Comparison of ENCODE assay signal across 1 cellular context in the genomic region with DNA sequence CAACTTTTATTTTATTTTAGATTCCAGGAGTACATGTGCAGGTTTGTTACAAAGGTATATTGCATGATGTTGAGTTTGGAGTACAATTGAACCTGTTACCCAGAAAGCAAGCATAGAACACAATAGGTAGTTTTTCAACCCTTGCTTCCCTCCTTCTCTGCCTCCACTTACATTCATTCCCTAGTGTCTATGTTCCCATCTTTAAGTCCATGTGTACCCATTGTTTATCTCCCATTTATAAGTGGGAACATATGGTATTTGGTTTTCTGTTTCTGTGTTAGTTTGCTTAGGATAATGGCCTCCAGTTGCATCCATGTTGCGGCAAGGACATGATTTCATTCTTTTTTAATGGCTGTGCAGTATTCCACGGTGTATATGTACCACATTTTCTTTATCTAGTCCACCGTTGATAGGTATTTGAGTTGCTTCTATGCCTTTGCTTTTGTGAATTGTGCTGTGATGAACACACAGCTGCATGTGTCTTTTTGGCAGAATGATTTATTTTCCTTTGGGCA.
TF ChIP-seq lines count a peak whose summit lies in the region.

No MANE protein-coding gene starts in this region.

TF ChIP-seq in K562, 482 proteins besides CTCF, POLR2A, EP300 and RAD21 (continued from another document):
- TF ChIP-seq, protein P1, sequence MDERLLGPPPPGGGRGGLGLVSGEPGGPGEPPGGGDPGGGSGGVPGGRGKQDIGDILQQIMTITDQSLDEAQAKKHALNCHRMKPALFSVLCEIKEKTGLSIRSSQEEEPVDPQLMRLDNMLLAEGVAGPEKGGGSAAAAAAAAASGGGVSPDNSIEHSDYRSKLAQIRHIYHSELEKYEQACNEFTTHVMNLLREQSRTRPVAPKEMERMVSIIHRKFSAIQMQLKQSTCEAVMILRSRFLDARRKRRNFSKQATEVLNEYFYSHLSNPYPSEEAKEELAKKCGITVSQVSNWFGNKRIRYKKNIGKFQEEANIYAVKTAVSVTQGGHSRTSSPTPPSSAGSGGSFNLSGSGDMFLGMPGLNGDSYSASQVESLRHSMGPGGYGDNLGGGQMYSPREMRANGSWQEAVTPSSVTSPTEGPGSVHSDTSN (CRISPR knock-in tag; IDR thresholded peaks at IDR 0.05; ENCODE audit: low read depth): no peak
- TF ChIP-seq, protein P1 (tag; conservative IDR thresholded peaks at IDR 0.05; ENCODE audit: low read depth): no peak
- TF ChIP-seq, protein P2, sequence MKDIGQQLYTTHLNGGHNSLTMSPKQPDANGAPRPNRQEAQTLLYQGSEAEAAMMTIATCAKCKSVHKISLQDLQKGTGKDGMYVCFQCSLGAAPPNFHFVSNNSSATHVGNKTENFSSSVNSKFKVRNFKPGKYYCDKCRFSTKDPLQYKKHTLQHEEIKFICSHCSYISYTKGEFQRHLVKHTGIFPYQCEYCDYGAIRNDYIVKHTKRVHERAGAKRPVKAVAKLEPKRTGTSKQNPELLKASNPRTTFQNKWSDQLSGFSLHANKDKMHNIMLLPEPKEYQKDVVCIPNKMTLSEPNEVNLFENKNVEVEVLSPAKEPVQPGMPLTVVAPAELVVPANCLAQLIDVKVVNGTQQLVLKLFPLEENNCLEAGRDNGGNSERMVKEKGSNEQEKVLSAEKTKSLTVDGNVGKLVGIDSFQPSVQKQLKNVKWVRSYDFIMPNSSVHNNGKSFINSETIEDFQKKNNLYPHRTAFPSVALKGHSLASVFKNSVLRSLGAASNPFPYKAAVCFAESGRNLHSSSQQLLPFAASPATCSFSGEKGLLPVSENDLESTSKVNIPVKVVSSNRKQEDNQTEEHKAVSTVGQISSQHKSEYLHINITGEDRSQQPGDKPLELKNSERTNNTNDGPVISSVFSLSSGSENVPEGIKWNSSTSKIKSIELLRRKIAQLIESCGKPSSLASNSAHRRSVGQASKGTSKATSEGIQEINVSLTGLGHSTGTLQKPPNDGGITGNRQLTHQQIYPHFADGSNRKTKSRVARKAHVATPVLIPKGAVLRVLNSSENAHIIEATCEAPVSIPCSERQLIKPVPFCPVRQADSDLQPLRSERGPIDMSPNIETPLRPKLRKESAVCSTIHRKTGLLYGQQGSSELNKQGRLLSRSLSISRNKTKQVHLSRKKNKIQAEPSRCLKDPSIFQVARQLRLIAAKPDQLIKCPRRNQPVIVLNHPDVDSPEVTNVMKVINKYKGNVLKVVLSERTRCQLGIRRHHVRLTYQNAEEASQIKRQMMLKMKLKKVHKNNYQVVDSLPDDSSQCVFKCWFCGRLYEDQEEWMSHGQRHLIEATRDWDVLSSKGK (CRISPR knock-in tag; IDR thresholded peaks at IDR 0.05): no peak
- no peak for TF ChIP-seq NFATC3 (IDR thresholded peaks at IDR 0.05)
- TF ChIP-seq CC2D1A (IDR thresholded peaks at IDR 0.05): no peak
- no peak for TF ChIP-seq POLR2G (IDR thresholded peaks at IDR 0.05; ENCODE audit: low read depth, low read length)
- TF ChIP-seq, protein P3, sequence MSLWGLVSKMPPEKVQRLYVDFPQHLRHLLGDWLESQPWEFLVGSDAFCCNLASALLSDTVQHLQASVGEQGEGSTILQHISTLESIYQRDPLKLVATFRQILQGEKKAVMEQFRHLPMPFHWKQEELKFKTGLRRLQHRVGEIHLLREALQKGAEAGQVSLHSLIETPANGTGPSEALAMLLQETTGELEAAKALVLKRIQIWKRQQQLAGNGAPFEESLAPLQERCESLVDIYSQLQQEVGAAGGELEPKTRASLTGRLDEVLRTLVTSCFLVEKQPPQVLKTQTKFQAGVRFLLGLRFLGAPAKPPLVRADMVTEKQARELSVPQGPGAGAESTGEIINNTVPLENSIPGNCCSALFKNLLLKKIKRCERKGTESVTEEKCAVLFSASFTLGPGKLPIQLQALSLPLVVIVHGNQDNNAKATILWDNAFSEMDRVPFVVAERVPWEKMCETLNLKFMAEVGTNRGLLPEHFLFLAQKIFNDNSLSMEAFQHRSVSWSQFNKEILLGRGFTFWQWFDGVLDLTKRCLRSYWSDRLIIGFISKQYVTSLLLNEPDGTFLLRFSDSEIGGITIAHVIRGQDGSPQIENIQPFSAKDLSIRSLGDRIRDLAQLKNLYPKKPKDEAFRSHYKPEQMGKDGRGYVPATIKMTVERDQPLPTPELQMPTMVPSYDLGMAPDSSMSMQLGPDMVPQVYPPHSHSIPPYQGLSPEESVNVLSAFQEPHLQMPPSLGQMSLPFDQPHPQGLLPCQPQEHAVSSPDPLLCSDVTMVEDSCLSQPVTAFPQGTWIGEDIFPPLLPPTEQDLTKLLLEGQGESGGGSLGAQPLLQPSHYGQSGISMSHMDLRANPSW (CRISPR knock-in tag; IDR thresholded peaks at IDR 0.05): no peak
- no peak for TF ChIP-seq ARNT (IDR thresholded peaks at IDR 0.05)
- TF ChIP-seq ZNF239 (CRISPR knock-in tag; IDR thresholded peaks at IDR 0.05): no peak
- TF ChIP-seq TOE1 (IDR thresholded peaks at IDR 0.05; ENCODE audit: borderline replicate concordance): no peak
- TF ChIP-seq TOE1 (CRISPR knock-in tag; IDR thresholded peaks at IDR 0.05; ENCODE audit: borderline replicate concordance, low read depth): no peak
- TF ChIP-seq EWSR1 (IDR thresholded peaks at IDR 0.05; ENCODE audit: borderline replicate concordance, low read depth, partially characterized antibody): peak; percentile 16
- no peak for TF ChIP-seq ZNF830 (CRISPR knock-in tag; IDR thresholded peaks at IDR 0.05)
- TF ChIP-seq ZNF436 (CRISPR knock-in tag; IDR thresholded peaks at IDR 0.05): no peak
- no peak for TF ChIP-seq JUN (IDR thresholded peaks at IDR 0.05; ENCODE audit: borderline replicate concordance, low read depth, low read length)
- no peak for TF ChIP-seq JUN (CRISPR knock-in tag; IDR thresholded peaks at IDR 0.05; ENCODE audit: borderline replicate concordance)
- TF ChIP-seq ZBTB11 (CRISPR knock-in tag; IDR thresholded peaks at IDR 0.05): peak in 1 of 3 experiments; percentile 91; a peak in 2 of 6 replicates
